In the genomic region with DNA sequence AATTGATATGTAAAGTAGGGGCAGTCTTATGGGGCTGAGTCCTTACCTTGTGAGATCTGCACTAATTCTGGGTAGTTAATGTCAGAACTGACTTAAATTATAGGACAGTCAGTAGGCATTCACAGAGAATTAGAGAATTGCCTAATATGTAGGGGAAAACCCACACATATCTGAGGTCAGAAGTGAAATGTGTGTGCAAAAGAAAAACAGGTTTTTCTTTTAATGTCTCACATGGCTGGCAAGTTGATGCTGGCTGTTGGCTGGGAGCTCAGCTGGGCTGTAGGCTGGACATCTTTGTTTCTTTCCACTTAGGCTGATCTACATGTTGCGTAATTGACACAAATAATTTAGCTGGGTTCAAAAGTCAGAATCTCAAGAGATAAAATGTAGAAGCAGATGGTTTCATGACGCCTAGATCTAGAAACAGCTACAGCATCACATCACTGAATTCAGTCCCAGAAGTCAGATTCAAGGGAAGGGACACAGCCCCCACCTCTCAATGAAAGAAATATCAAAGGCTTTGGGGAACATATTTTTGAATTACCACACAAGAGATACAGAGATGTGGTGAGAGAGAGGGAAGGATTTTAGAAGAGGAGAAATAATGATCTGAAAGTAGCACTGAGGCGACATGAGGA, we compare ENCODE assay signal across 12 cellular contexts.
DNase-seq lines count a peak whose midpoint lies in the region; ATAC-seq and TF ChIP-seq lines count a peak whose summit lies in the region.
"Had no signal": no experiment of that assay in that cellular context is flagged by ENCODE, and none has a peak within 500 bp of the region (broad histone marks: within the 10 kb centered on the region; RNA-seq: fewer than 3 reads in every experiment).

No MANE protein-coding gene starts in this region.

- peaks cover 3% of the 10 kb centered on the region for H3K4me1 ChIP-seq in CD8-positive, alpha-beta T cell (ENCODE audit: insufficient read depth, low read length)
- H3K4me1 ChIP-seq: psoas muscle had no signal

- H3K27me3 ChIP-seq in dorsolateral prefrontal cortex: peaks cover 0 to 12% (median 0%) of the 10 kb centered on the region in 45 donors
- H3K27me3 ChIP-seq in CD8-positive, alpha-beta T cell (ENCODE audit: insufficient read depth, low read length): no peaks in the 10 kb centered on the region

- H3K36me3 Mint-ChIP-seq in CD8-positive, alpha-beta T cell: no peaks in the 10 kb centered on the region
- H3K36me3 Mint-ChIP-seq: stimulated activated effector memory CD8-positive, alpha-beta T cell treated with anti-CD3 and anti-CD28 coated beads, Interleukin-12 subunit alpha, Interleukin-12 subunit beta, amount 100 ng/mL, for 72 hours had no signal

- POLR2A ChIA-PET in CD8-positive, alpha-beta T cell (lab: Charles Lee): no interaction called here

- intact Hi-C loops in dorsolateral prefrontal cortex (cut with DNase I): no loop called here
- intact Hi-C loops in CD8-positive, alpha-beta T cell (cut with DNase I, micrococcal nuclease): no loop called here

- H3K9me3 ChIP-seq in CD8-positive, alpha-beta T cell (ENCODE audit: low read length): no peaks in the 10 kb centered on the region
- H3K9me3 ChIP-seq: psoas muscle had no signal

- TF ChIP-seq CTCF in cardiac fibroblast (IDR thresholded peaks at IDR 0.05; ENCODE audit: low read depth, low read length): no peak
- no peak for TF ChIP-seq CTCF in dorsolateral prefrontal cortex (IDR thresholded peaks at IDR 0.05 in 54 of 56, conservative IDR thresholded peaks at IDR 0.05 in 2 of 56; ENCODE audit: low read depth in 1 of 56, partially characterized antibody in 56 of 56)
- TF ChIP-seq CTCF in CD8-positive, alpha-beta T cell (IDR thresholded peaks at IDR 0.05): no peak

- CTCF ChIA-PET in CD8-positive, alpha-beta T cell (lab: Charles Lee): no interaction called here

- peak; percentile 75 for DNase-seq in A172 (ENCODE audit: low spot score)
- DNase-seq in HPDE6-E6E7 (ENCODE audit: extremely low spot score): peak; percentile 60
- DNase-seq in cardiac fibroblast (ENCODE audit: low read depth in 2 of 2): peak; percentile 69 to 75
- DNase-seq in left lobe of liver (ENCODE audit: low spot score): no peak
- DNase-seq in SK-N-DZ (ENCODE audit: low spot score): no peak
- DNase-seq in dorsolateral prefrontal cortex: no peak
- DNase-seq in CD8-positive, alpha-beta T cell: no peak
- DNase-seq: activated CD4-positive, alpha-beta T cell treated with anti-CD3 and anti-CD28 coated beads, Interleukin-2, amount 10 ng/mL, durations not matched to agents 7 days and 5 days; psoas muscle had no signal

- no peaks in the 10 kb centered on the region for H3K36me3 ChIP-seq in CD8-positive, alpha-beta T cell (ENCODE audit: insufficient read depth, low read length)

- no peak overlapping the region for H3K4me3 Mint-ChIP-seq in CD8-positive, alpha-beta T cell
- H3K4me3 Mint-ChIP-seq: activated CD4-positive, alpha-beta T cell treated with anti-CD3 and anti-CD28 coated beads, Interleukin-2, amount 10 ng/mL, durations not matched to agents 7 days and 5 days; GM23338; stimulated activated effector memory CD8-positive, alpha-beta T cell treated with anti-CD3 and anti-CD28 coated beads, Interleukin-12 subunit alpha, Interleukin-12 subunit beta, amount 100 ng/mL, for 72 hours had no signal

- H3K27ac Mint-ChIP-seq in CD8-positive, alpha-beta T cell: no peak overlapping the region
- H3K27ac Mint-ChIP-seq: activated CD4-positive, alpha-beta T cell treated with anti-CD3 and anti-CD28 coated beads, Interleukin-2, amount 10 ng/mL, durations not matched to agents 7 days and 5 days; GM23338; stimulated activated effector memory CD8-positive, alpha-beta T cell treated with anti-CD3 and anti-CD28 coated beads, Interleukin-12 subunit alpha, Interleukin-12 subunit beta, amount 100 ng/mL, for 72 hours had no signal

- no peaks in the 10 kb centered on the region for H3K9me3 Mint-ChIP-seq in CD8-positive, alpha-beta T cell
- H3K9me3 Mint-ChIP-seq: activated CD4-positive, alpha-beta T cell treated with anti-CD3 and anti-CD28 coated beads, Interleukin-2, amount 10 ng/mL, durations not matched to agents 7 days and 5 days; GM23338; stimulated activated effector memory CD8-positive, alpha-beta T cell treated with anti-CD3 and anti-CD28 coated beads, Interleukin-12 subunit alpha, Interleukin-12 subunit beta, amount 100 ng/mL, for 72 hours had no signal

- H3K27me3 Mint-ChIP-seq in CD8-positive, alpha-beta T cell (ENCODE audit: low read depth): no peaks in the 10 kb centered on the region

- ATAC-seq in left lobe of liver (peak; percentile 71), GM18858 (IDR thresholded peaks at IDR 0.05; ENCODE audit: unreplicated experiment) (no peak)
- ATAC-seq in CD8-positive, alpha-beta T cell: no peak
- ATAC-seq: GM23338; psoas muscle; stimulated activated effector memory CD8-positive, alpha-beta T cell treated with anti-CD3 and anti-CD28 coated beads, Interleukin-12 subunit alpha, Interleukin-12 subunit beta, amount 100 ng/mL, for 72 hours had no signal

- H3K4me3 ChIP-seq in cardiac fibroblast (replicated peaks in 1 of 2; ENCODE audit: low read depth in 2 of 2, low read length in 2 of 2) (no peak overlapping the region), dorsolateral prefrontal cortex (no peak overlapping the region)
- no peak overlapping the region for H3K4me3 ChIP-seq in CD8-positive, alpha-beta T cell (ENCODE audit: low read depth, low read length)
- H3K4me3 ChIP-seq: GM23338, psoas muscle had no signal

- H3K4me1 Mint-ChIP-seq in CD8-positive, alpha-beta T cell (ENCODE audit: low read depth): peaks cover 11% of the 10 kb centered on the region
- H3K4me1 Mint-ChIP-seq: GM23338 had no signal

- H3K27ac ChIP-seq in dorsolateral prefrontal cortex: no peak overlapping the region
- H3K27ac ChIP-seq in CD8-positive, alpha-beta T cell (ENCODE audit: low read depth, low read length): no peak overlapping the region
- H3K27ac ChIP-seq: psoas muscle had no signal

Comparison
In these comparisons a context has a peak if more than half of its experiments do, and no peak if none do; other contexts are left out.
1. DNase-seq: peak in A172 (single experiment), HPDE6-E6E7 (single experiment) and cardiac fibroblast (2 of 2); none in left lobe of liver (single experiment), SK-N-DZ (single experiment), dorsolateral prefrontal cortex (0 of 10) and CD8-positive, alpha-beta T cell (0 of 7).